Comparison of ENCODE assay signal across 27 cellular contexts in the genomic region with DNA sequence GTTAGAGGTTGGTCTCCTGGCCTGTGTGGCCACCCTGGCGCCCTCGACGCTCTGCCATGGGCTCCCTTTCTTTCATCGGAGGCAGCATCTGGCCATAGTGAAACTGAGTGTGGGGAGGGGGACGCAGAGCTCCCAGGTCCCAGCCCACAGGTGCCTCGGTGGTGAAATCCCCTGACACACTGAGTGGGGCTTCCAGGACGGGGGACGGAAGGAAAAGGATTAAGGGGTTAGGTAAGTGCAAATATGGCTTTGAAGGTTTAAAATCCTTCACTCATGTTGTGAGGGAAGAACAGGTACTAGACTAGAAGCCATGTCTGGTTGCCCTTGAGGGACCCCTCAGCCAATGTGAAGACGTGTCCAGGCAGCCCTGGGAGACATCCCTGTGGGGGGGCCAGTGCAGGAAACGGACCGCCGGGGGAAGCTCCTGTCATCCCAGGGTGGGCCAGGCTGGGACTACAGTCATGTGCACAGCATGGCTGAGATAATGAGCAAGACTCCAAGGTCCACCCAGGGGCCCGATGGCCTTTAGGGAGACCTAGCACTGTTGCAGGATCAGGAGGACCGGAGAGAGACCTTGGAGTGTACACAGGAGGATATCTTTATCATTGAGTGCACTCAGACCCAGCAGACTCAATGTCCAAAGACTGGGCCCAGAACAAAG. TPM values are rescaled to one million over a fixed set of nuclear protein-coding genes. Genes with fewer than 3 reads are reported as not detected.
DNase-seq lines count a peak whose midpoint lies in the region; ATAC-seq and TF ChIP-seq lines count a peak whose summit lies in the region.
"Had no signal": no experiment of that assay in that cellular context is flagged by ENCODE, and none has a peak within 500 bp of the region (broad histone marks: within the 10 kb centered on the region; RNA-seq: fewer than 3 reads in every experiment).

No MANE protein-coding gene starts in this region.

- peaks cover 0 to 2% of the 10 kb centered on the region in 2 donors for H3K4me1 Mint-ChIP-seq in natural killer cell
- peaks cover 0 to 2% of the 10 kb centered on the region in 2 donors for H3K4me1 Mint-ChIP-seq in natural killer cell treated with Interleukin-12 subunit alpha and Interleukin-12 subunit beta and Interleukin-15 and Interleukin-18, amount 100 ng/mL, for 72 hours (ENCODE audit: low read depth in 2 of 2)

- ATAC-seq in natural killer cell (no peak), left lobe of liver (no peak), HG02885 (IDR thresholded peaks at IDR 0.05; ENCODE audit: poor library complexity, unreplicated experiment) (no peak), HG02973 (IDR thresholded peaks at IDR 0.05; ENCODE audit: unreplicated experiment) (no peak)
- ATAC-seq in natural killer cell treated with Interleukin-12 subunit alpha and Interleukin-12 subunit beta and Interleukin-15 and Interleukin-18, amount 100 ng/mL, for 72 hours, result no peak
- ATAC-seq: A549, sciatic nerve had no signal

- no peak overlapping the region for H3K4me3 Mint-ChIP-seq in natural killer cell
- H3K4me3 Mint-ChIP-seq in natural killer cell treated with Interleukin-12 subunit alpha and Interleukin-12 subunit beta and Interleukin-15 and Interleukin-18, amount 100 ng/mL, for 72 hours, result no peak overlapping the region
- H3K4me3 Mint-ChIP-seq: activated T-helper 1 cell treated with anti-CD3 and anti-CD28 coated beads, Interleukin-12 subunit alpha, Interleukin-12 subunit beta, Interleukin-2, Interleukin-4 antibody, amounts not matched to agents 30 ng/mL and 10 ng/mL and 1 ng/mL, durations not matched to agents 14 hours and 24 hours and 36 hours; HFFc6 had no signal

- peaks cover 0 to 2% of the 10 kb centered on the region in 2 donors for H3K27me3 Mint-ChIP-seq in natural killer cell (ENCODE audit: low read depth in 2 of 2)
- peaks cover 0 to 2% of the 10 kb centered on the region in 2 donors for H3K27me3 Mint-ChIP-seq in natural killer cell treated with Interleukin-12 subunit alpha and Interleukin-12 subunit beta and Interleukin-15 and Interleukin-18, amount 100 ng/mL, for 72 hours

- intact Hi-C loops in natural killer cell (cut with micrococcal nuclease), result no loop called here
- intact Hi-C loops in posterior vena cava (cut with DNase I), result no loop called here

- no peak overlapping the region for H3K27ac Mint-ChIP-seq in natural killer cell
- H3K27ac Mint-ChIP-seq in natural killer cell treated with Interleukin-12 subunit alpha and Interleukin-12 subunit beta and Interleukin-15 and Interleukin-18, amount 100 ng/mL, for 72 hours, result no peak overlapping the region
- H3K27ac Mint-ChIP-seq: activated T-helper 1 cell treated with anti-CD3 and anti-CD28 coated beads, Interleukin-12 subunit alpha, Interleukin-12 subunit beta, Interleukin-2, Interleukin-4 antibody, amounts not matched to agents 30 ng/mL and 10 ng/mL and 1 ng/mL, durations not matched to agents 14 hours and 24 hours and 36 hours; HFFc6 had no signal

- no peaks in the 10 kb centered on the region for H3K36me3 Mint-ChIP-seq in natural killer cell
- peaks cover 3% of the 10 kb centered on the region for H3K36me3 Mint-ChIP-seq in natural killer cell treated with Interleukin-12 subunit alpha and Interleukin-12 subunit beta and Interleukin-15 and Interleukin-18, amount 100 ng/mL, for 72 hours

- peak; percentile 5 for DNase-seq in natural killer cell
- no peak for DNase-seq in natural killer cell treated with Interleukin-12 subunit alpha and Interleukin-12 subunit beta and Interleukin-15 and Interleukin-18, amount 100 ng/mL, for 72 hours (ENCODE audit: low spot score)
- peak; percentile 40 for DNase-seq in left lobe of liver (ENCODE audit: low spot score)
- peak; percentile 75 for DNase-seq in posterior vena cava (ENCODE audit: low spot score)
- no peak for DNase-seq in HPDE6-E6E7 (ENCODE audit: extremely low spot score)
- no peak for DNase-seq in NCI-H1436 treated with DMSO at 0.1 percent for 48 hours (lab: John Stamatoyannopoulos, UW)
- DNase-seq: activated naive CD4-positive, alpha-beta T cell treated with anti-CD3 and anti-CD28 coated beads, Interleukin-2, amount 50 U/mL, for 16 hours; AML-193; amygdala; GOT3; HFFc6; MG63; NCI-H1105; NCI-H2029; NCI-H526; NK-92 treated with Interleukin-12 subunit alpha and Interleukin-12 subunit beta, amount 100 ng/mL, for 24 hours; stimulated activated CD4-positive, alpha-beta T cell treated with anti-CD3 and anti-CD28 coated beads, Interleukin-12 subunit alpha, Interleukin-12 subunit beta, amount 100 ng/mL, for 4 hours; stimulated activated CD4-positive, alpha-beta T cell treated with anti-CD3 and anti-CD28 coated beads, Interleukin-2, amount 100 ng/mL, for 48 hours; trophoblast cell had no signal

- H3K9me3 Mint-ChIP-seq in natural killer cell, result no peaks in the 10 kb centered on the region
- H3K9me3 Mint-ChIP-seq in natural killer cell treated with Interleukin-12 subunit alpha and Interleukin-12 subunit beta and Interleukin-15 and Interleukin-18, amount 100 ng/mL, for 72 hours, result no peaks in the 10 kb centered on the region
- H3K9me3 Mint-ChIP-seq: activated T-helper 1 cell treated with anti-CD3 and anti-CD28 coated beads, Interleukin-12 subunit alpha, Interleukin-12 subunit beta, Interleukin-2, Interleukin-4 antibody, amounts not matched to agents 30 ng/mL and 10 ng/mL and 1 ng/mL, durations not matched to agents 14 hours and 24 hours and 36 hours; HFFc6 had no signal

- no peak for TF ChIP-seq CTCF in natural killer cell (IDR thresholded peaks at IDR 0.05)

RNA-seq across cellular contexts. Expression of gene RTP5, which starts 36.3 kb away (rescaled TPM):
- total RNA-seq in natural killer cell, result 1 to 10 TPM in 1 of 3 donors, under 1 TPM in 2; 0.47 to 1.7 (median 0.68) TPM
- not detected for total RNA-seq in natural killer cell treated with Interleukin-12 subunit alpha and Interleukin-12 subunit beta and Interleukin-15 and Interleukin-18, amount 100 ng/mL, for 72 hours
- total RNA-seq in left lobe of liver, result not detected
- total RNA-seq in posterior vena cava, result under 1 TPM in 1 of 2 donors, not detected in 1; 0.10 TPM
- total RNA-seq: activated T-helper 1 cell treated with anti-CD3 and anti-CD28 coated beads, Interleukin-12 subunit alpha, Interleukin-12 subunit beta, Interleukin-2, Interleukin-4 antibody, amounts not matched to agents 30 ng/mL and 10 ng/mL and 1 ng/mL, durations not matched to agents 14 hours and 24 hours and 36 hours; hepatocyte; HFFc6; mucosa of gallbladder; sciatic nerve; SK-MEL-5 had no signal

RNA-seq across cellular contexts. Expression of gene PDCD1, which starts 47.2 kb away (rescaled TPM):
- total RNA-seq in natural killer cell (under 1 TPM in 1 of 3 donors, not detected in 2; 0.45 TPM), left lobe of liver (0.18 TPM), posterior vena cava (under 1 TPM in 1 of 2 donors, not detected in 1; 0.38 TPM)
- under 1 TPM; 0.78 to 0.89 TPM for total RNA-seq in natural killer cell treated with Interleukin-12 subunit alpha and Interleukin-12 subunit beta and Interleukin-15 and Interleukin-18, amount 100 ng/mL, for 72 hours
- total RNA-seq: hepatocyte, HFFc6, SK-MEL-5 had no signal

Comparison
In these comparisons a context has a peak if more than half of its experiments do, and no peak if none do; other contexts are left out.
1. DNase-seq: peak in natural killer cell (single experiment), left lobe of liver (single experiment) and posterior vena cava (single experiment); none in natural killer cell treated with Interleukin-12 subunit alpha and Interleukin-12 subunit beta and Interleukin-15 and Interleukin-18, amount 100 ng/mL, for 72 hours (single experiment), HPDE6-E6E7 (single experiment) and NCI-H1436 treated with DMSO at 0.1 percent for 48 hours (single experiment).